In genomic region chr12:131711551-131712205, GRCh38 we compare ENCODE assay signal across 8 cellular contexts. TPM values are rescaled to one million over a fixed set of nuclear protein-coding genes. Genes with fewer than 3 reads are reported as not detected.
DNase-seq lines count a peak whose midpoint lies in the region; ATAC-seq, FAIRE-seq and TF ChIP-seq lines count a peak whose summit lies in the region.

No MANE protein-coding gene starts in this region.

- H3K9me3 ChIP-seq in keratinocyte (ENCODE audit: control insufficient read depth, low read depth, low read length) = no peaks in the 10 kb centered on the region
- H3K9me3 ChIP-seq in testis = no peaks in the 10 kb centered on the region

- CTCF ChIA-PET in HEK293T (lab: Yijun Ruan, JAX) = interaction anchor here (0.6 kb wide), 1 partner anchor 177 kb away, joined by 3 read pairs; no protein-coding TSS in a partner anchor

- ATAC-seq in activated T-cell treated with anti-CD3 and anti-CD28 coated beads, Interleukin-2, amount 50 U/mL, for 72 hours (replicated peaks in 1 of 2) = no peak

- peaks cover 9 to 20% of the 10 kb centered on the region in 2 donors for H3K36me3 Mint-ChIP-seq in activated T-cell treated with anti-CD3 and anti-CD28 coated beads, Interleukin-2, amount 50 U/mL, for 72 hours (ENCODE audit: insufficient read depth in 2 of 2)
- H3K36me3 Mint-ChIP-seq in activated T-helper 2 cell treated with anti-CD3 and anti-CD28 coated beads, Interferon-gamma antibody, Interleukin-2, Interleukin-4, amounts not matched to agents 10 μg/mL and 5 μg/mL and 100 μg/mL, durations not matched to agents 14 hours and 24 hours and 36 hours (ENCODE audit: low read depth) = peaks cover 45% of the 10 kb centered on the region

- DNase-seq in activated T-cell treated with anti-CD3 and anti-CD28 coated beads, Interleukin-2, amount 50 U/mL, for 72 hours = peak; percentile 8 to 11
- DNase-seq in activated T-cell treated with anti-CD3 and anti-CD28 coated beads, Interleukin-2, amount 50 U/mL, for 1 hour = no peak
- DNase-seq in activated T-helper 2 cell treated with anti-CD3 and anti-CD28 coated beads, Interferon-gamma antibody, Interleukin-2, Interleukin-4, amounts not matched to agents 10 μg/mL and 5 μg/mL and 100 μg/mL, durations not matched to agents 14 hours and 24 hours and 36 hours (ENCODE audit: low spot score) = no peak
- DNase-seq in keratinocyte (ENCODE audit: low read depth, low spot score) (no peak), testis (no peak), NCI-H1092 treated with DMSO at 0.1 percent for 48 hours (lab: John Stamatoyannopoulos, UW) (no peak), SKM-1 treated with dmso at 0.1 percent for 144 hours (lab: John Stamatoyannopoulos, UW; ENCODE audit: unreplicated experiment) (no peak), HEK293T (ENCODE audit: extremely low spot score) (no peak)

- no peak for TF ChIP-seq POLR2A in testis (IDR thresholded peaks at IDR 0.05)

- H4K20me1 ChIP-seq in keratinocyte (ENCODE audit: control insufficient read depth, extremely low read depth, insufficient read depth, low read length) = no peaks in the 10 kb centered on the region

- peaks cover 34% of the 10 kb centered on the region for H3K4me1 Mint-ChIP-seq in activated T-cell treated with anti-CD3 and anti-CD28 coated beads, Interleukin-2, amount 50 U/mL, for 72 hours (ENCODE audit: low read depth)
- peaks cover 24% of the 10 kb centered on the region for H3K4me1 Mint-ChIP-seq in activated T-helper 2 cell treated with anti-CD3 and anti-CD28 coated beads, Interferon-gamma antibody, Interleukin-2, Interleukin-4, amounts not matched to agents 10 μg/mL and 5 μg/mL and 100 μg/mL, durations not matched to agents 14 hours and 24 hours and 36 hours (ENCODE audit: low read depth)

- no peaks in the 10 kb centered on the region for H3K9me1 ChIP-seq in keratinocyte (ENCODE audit: control insufficient read depth, extremely low read depth, insufficient read depth, low read length)

- peak overlapping the region; percentile 84 for H3K27ac Mint-ChIP-seq in activated T-cell treated with anti-CD3 and anti-CD28 coated beads, Interleukin-2, amount 50 U/mL, for 72 hours
- peak overlapping the region; percentile 86 for H3K27ac Mint-ChIP-seq in activated T-helper 2 cell treated with anti-CD3 and anti-CD28 coated beads, Interferon-gamma antibody, Interleukin-2, Interleukin-4, amounts not matched to agents 10 μg/mL and 5 μg/mL and 100 μg/mL, durations not matched to agents 14 hours and 24 hours and 36 hours

- FAIRE-seq in keratinocyte (lab: Jason Lieb, UNC) = no peak

- H3K27ac ChIP-seq in keratinocyte (ENCODE audit: control insufficient read depth, insufficient read depth, low read length) = peak overlapping the region; percentile 99
- peak overlapping the region; percentile 89 to 95 for H3K27ac ChIP-seq in testis

- H2AFZ ChIP-seq in keratinocyte (ENCODE audit: control insufficient read depth, low read length) = peak overlapping the region; percentile 95

- H3K4me3 Mint-ChIP-seq in activated T-cell treated with anti-CD3 and anti-CD28 coated beads, Interleukin-2, amount 50 U/mL, for 72 hours = peak overlapping the region; percentile 94 to 98
- H3K4me3 Mint-ChIP-seq in activated T-helper 2 cell treated with anti-CD3 and anti-CD28 coated beads, Interferon-gamma antibody, Interleukin-2, Interleukin-4, amounts not matched to agents 10 μg/mL and 5 μg/mL and 100 μg/mL, durations not matched to agents 14 hours and 24 hours and 36 hours (ENCODE audit: low read depth) = peak overlapping the region; percentile 87

- H3K4me3 ChIP-seq in keratinocyte (ENCODE audit: control insufficient read depth in 2 of 3, extremely low read depth in 1 of 3, insufficient read depth in 2 of 3, low read depth in 1 of 3, low read length in 3 of 3) = peak overlapping the region; percentile 84 to 94 (median 89)
- H3K4me3 ChIP-seq in testis = peak overlapping the region; percentile 91 to 92

- no peaks in the 10 kb centered on the region for H3K27me3 Mint-ChIP-seq in activated T-cell treated with anti-CD3 and anti-CD28 coated beads, Interleukin-2, amount 50 U/mL, for 72 hours (ENCODE audit: low read depth)
- peaks cover 3% of the 10 kb centered on the region for H3K27me3 Mint-ChIP-seq in activated T-helper 2 cell treated with anti-CD3 and anti-CD28 coated beads, Interferon-gamma antibody, Interleukin-2, Interleukin-4, amounts not matched to agents 10 μg/mL and 5 μg/mL and 100 μg/mL, durations not matched to agents 14 hours and 24 hours and 36 hours (ENCODE audit: low read depth)

- peak overlapping the region; percentile 99 for H3K9ac ChIP-seq in keratinocyte (ENCODE audit: control insufficient read depth, extremely low read depth, insufficient read depth, low read length)

- H3K4me2 ChIP-seq in keratinocyte (ENCODE audit: control insufficient read depth, extremely low read depth, insufficient read depth, low read depth, low read length) = peak overlapping the region; percentile 86

- no peak for TF ChIP-seq CTCF in keratinocyte (optimal IDR thresholded peaks at IDR 0.05 in 1 of 3, IDR thresholded peaks at IDR 0.05 in 1 of 3, conservative IDR thresholded peaks at IDR 0.05 in 1 of 3; ENCODE audit: extremely low read depth in 1 of 3, insufficient read depth in 2 of 3, low read length in 3 of 3)
- no peak for TF ChIP-seq CTCF in testis (IDR thresholded peaks at IDR 0.05)

- peaks cover 35% of the 10 kb centered on the region for H3K79me2 ChIP-seq in keratinocyte (ENCODE audit: control insufficient read depth, insufficient read depth, low read length)

- dilution Hi-C loops in keratinocyte (cut with MboI; ENCODE audit: extremely low pct_ligation_motif_present, low sequenced_read_pairs) = no loop called here

- H3K9me3 Mint-ChIP-seq in activated T-cell treated with anti-CD3 and anti-CD28 coated beads, Interleukin-2, amount 50 U/mL, for 72 hours = no peaks in the 10 kb centered on the region
- no peaks in the 10 kb centered on the region for H3K9me3 Mint-ChIP-seq in activated T-helper 2 cell treated with anti-CD3 and anti-CD28 coated beads, Interferon-gamma antibody, Interleukin-2, Interleukin-4, amounts not matched to agents 10 μg/mL and 5 μg/mL and 100 μg/mL, durations not matched to agents 14 hours and 24 hours and 36 hours

- intact Hi-C loops in activated T-helper 2 cell treated with anti-CD3 and anti-CD28 coated beads, Interferon-gamma antibody, Interleukin-2, Interleukin-4, amounts not matched to agents 10 μg/mL and 5 μg/mL and 100 μg/mL, durations not matched to agents 14 hours and 24 hours and 36 hours (cut with micrococcal nuclease) = loop anchor here (2.0 to 10.0 kb wide), 2 partner anchors 103 to 183 kb away; partner anchors contain the start of gene ULK1
- intact Hi-C loops in testis (cut with DNase I; ENCODE audit: low total_unique reads) = no loop called here

- H3K4me1 ChIP-seq in keratinocyte (ENCODE audit: control insufficient read depth, extremely low read depth, insufficient read depth, low read length) (peaks cover 11% of the 10 kb centered on the region), testis (peaks cover 10% of the 10 kb centered on the region)

- H3K27me3 ChIP-seq in keratinocyte (ENCODE audit: control insufficient read depth, extremely low read depth, insufficient read depth, low read length) = no peaks in the 10 kb centered on the region
- H3K27me3 ChIP-seq in testis = no peaks in the 10 kb centered on the region

- POLR2A ChIA-PET in HEK293T (lab: Yijun Ruan, JAX) = interaction anchor here (1.0 to 1.3 kb wide), 2 partner anchors 10 to 22 kb away, joined by 3 read pairs; no protein-coding TSS in a partner anchor

- H3K36me3 ChIP-seq in keratinocyte (ENCODE audit: control insufficient read depth in 2 of 2, extremely low read depth in 1 of 2, insufficient read depth in 2 of 2, low read length in 2 of 2) (peaks cover 11 to 23% of the 10 kb centered on the region in 2 experiments), testis (ENCODE audit: low read depth, missing control alignments) (no peaks in the 10 kb centered on the region)

- WGBS in testis, 2 donors = 1 to 4% methylated on average over 17 to 33 of the region's 37 CpGs

TF ChIP-seq in HEK293T, 16 proteins besides CTCF, POLR2A, EP300 and RAD21:
- TF ChIP-seq HDGF (IDR thresholded peaks at IDR 0.05; ENCODE audit: borderline replicate concordance) (no peak), SUZ12 (IDR thresholded peaks at IDR 0.05) (no peak), LEF1 (IDR thresholded peaks at IDR 0.05; ENCODE audit: borderline replicate concordance) (no peak), FOXK2 (IDR thresholded peaks at IDR 0.05) (no peak), NFRKB (IDR thresholded peaks at IDR 0.05) (no peak), ZNF384 (IDR thresholded peaks at IDR 0.05) (no peak), ARNT (IDR thresholded peaks at IDR 0.05) (no peak), SP1 (IDR thresholded peaks at IDR 0.05) (no peak), L3MBTL2 (conservative IDR thresholded peaks at IDR 0.05) (no peak), FOXA1 (IDR thresholded peaks at IDR 0.05) (no peak), CTBP1 (IDR thresholded peaks at IDR 0.05; ENCODE audit: borderline replicate concordance) (no peak), BHLHE40 (IDR thresholded peaks at IDR 0.05; ENCODE audit: borderline replicate concordance) (no peak), ELF4 (IDR thresholded peaks at IDR 0.05) (no peak)

RNA-seq across cellular contexts. Expression of gene SFSWAP, which starts 0.8 kb away (rescaled TPM):
- total RNA-seq in activated T-cell treated with anti-CD3 and anti-CD28 coated beads, Interleukin-2, amount 50 U/mL, for 72 hours = 10 to 100 TPM; 58.5 to 61.5 TPM
- total RNA-seq in activated T-helper 2 cell treated with anti-CD3 and anti-CD28 coated beads, Interferon-gamma antibody, Interleukin-2, Interleukin-4, amounts not matched to agents 10 μg/mL and 5 μg/mL and 100 μg/mL, durations not matched to agents 14 hours and 24 hours and 36 hours = 58.5 and 60.1 TPM in 2 replicates
- polyA plus RNA-seq in keratinocyte (11.1 to 13.1 TPM (median 11.5 TPM) in 3 replicates), testis (ENCODE audit: insufficient read depth, low read depth, low replicate concordance) (37.7 TPM)
- polyA plus RNA-seq in keratinocyte (2011; ENCODE audit: low read depth) = 28.4 TPM
- 6.2 and 8.0 TPM in 2 replicates for polyA plus RNA-seq in keratinocyte (2011; cell fraction: cytosol; rRNA removed)
- 40.2 and 43.1 TPM in 2 replicates for polyA plus RNA-seq in keratinocyte (2011; cell fraction: nucleus; rRNA removed)
- 16.4 and 23.8 TPM in 2 replicates for polyA plus RNA-seq in keratinocyte (2012; ENCODE audit: low replicate concordance)
- 14.0 to 37.7 TPM (median 17.2 TPM) in 3 replicates for polyA minus RNA-seq in keratinocyte
- 11.7 TPM for polyA minus RNA-seq in keratinocyte (2011; cell fraction: cytosol; rRNA and poly(A)+ RNA removed)
- polyA minus RNA-seq in keratinocyte (2011; cell fraction: nucleus; rRNA and poly(A)+ RNA removed) = 15.9 and 24.6 TPM in 2 replicates
- total RNA-seq in testis = 10 to 100 TPM; 62.4 to 68.4 TPM

Comparison
In these comparisons a context has a peak if more than half of its experiments do, and no peak if none do; other contexts are left out.
1. DNase-seq: peak in activated T-cell treated with anti-CD3 and anti-CD28 coated beads, Interleukin-2, amount 50 U/mL, for 72 hours (2 of 2); none in activated T-cell treated with anti-CD3 and anti-CD28 coated beads, Interleukin-2, amount 50 U/mL, for 1 hour (single experiment), activated T-helper 2 cell treated with anti-CD3 and anti-CD28 coated beads, Interferon-gamma antibody, Interleukin-2, Interleukin-4, amounts not matched to agents 10 μg/mL and 5 μg/mL and 100 μg/mL, durations not matched to agents 14 hours and 24 hours and 36 hours (single experiment), keratinocyte (single experiment), testis (single experiment), NCI-H1092 treated with DMSO at 0.1 percent for 48 hours (single experiment), SKM-1 treated with dmso at 0.1 percent for 144 hours (single experiment) and HEK293T (single experiment).